ENCODE assay signal across 20 cellular contexts in genomic region chr2:96090181-96090500, GRCh38. TPM values are rescaled to one million over a fixed set of nuclear protein-coding genes. Genes with fewer than 3 reads are reported as not detected.
A peak's percentile ranks its signal among the peaks of the same experiment; 100 is the strongest.
DNase-seq lines count a peak whose midpoint lies in the region; ATAC-seq, FAIRE-seq and TF ChIP-seq lines count a peak whose summit lies in the region.
"Had no signal": no experiment of that assay in that cellular context is flagged by ENCODE, and none has a peak within 500 bp of the region (broad histone marks: within the 10 kb centered on the region; RNA-seq: fewer than 3 reads in every experiment).

No MANE protein-coding gene starts in this region.

- peaks cover 3 to 24% (median 10%) of the 10 kb centered on the region in 4 experiments for H3K4me1 ChIP-seq in H1 (replicated peaks in 1 of 4; ENCODE audit: control insufficient read depth in 3 of 4, insufficient read depth in 4 of 4, low read length in 3 of 4)

- no peaks in the 10 kb centered on the region; a peak in 1 of 7 replicates for H3K27me3 ChIP-seq in H1 (replicated peaks in 1 of 4; ENCODE audit: control insufficient read depth in 3 of 4, extremely low read depth in 1 of 4, insufficient read depth in 3 of 4, low read length in 3 of 4)

- no peak for TF ChIP-seq EP300 in H1 (IDR thresholded peaks at IDR 0.05; ENCODE audit: borderline replicate concordance in 1 of 2, low read depth in 2 of 2, low read length in 2 of 2)

- no peak for ATAC-seq in left lobe of liver
- ATAC-seq in SK-N-SH treated with all-trans-retinoic acid at 6 μM for 48 hours, result no peak; the same call in 2 of the 3 replicates

- no peak overlapping the region for H3K4ac ChIP-seq in H1 (replicated peaks; ENCODE audit: insufficient read length, low read depth, low read length)

- no peak overlapping the region for H3K56ac ChIP-seq in H1 (replicated peaks; ENCODE audit: insufficient read length, low read depth, low read length)

- H2AFZ ChIP-seq in H1 (ENCODE audit: low read length), result peak overlapping the region; percentile 89

- H3K9me3 ChIP-seq in H1 (ENCODE audit: insufficient read depth in 2 of 2, low read depth in 1 of 2, low read length in 1 of 2), result no peaks in the 10 kb centered on the region
- H3K9me3 ChIP-seq: esophagus squamous epithelium, SK-N-SH had no signal

- H3K4me2 ChIP-seq in H1 (ENCODE audit: insufficient read depth in 1 of 2, low read depth in 2 of 2, low read length in 2 of 2), result no peak overlapping the region
- H3K4me2 ChIP-seq: SK-N-SH had no signal

- no peak overlapping the region for H3K23ac ChIP-seq in H1 (ENCODE audit: insufficient read length)

- 86% methylated on average over 7 of the region's 7 CpGs; no CpG with 5 or more reads in 1 of the 2 experiments for WGBS in H1 (ENCODE audit: extremely low coverage in 1 of 2, insufficient coverage in 1 of 2, insufficient read length in 1 of 2, insufficient replicate concordance in 2 of 2, low coverage in 1 of 2, low lambda C conversion rate in 2 of 2, missing lambda C conversion rate in 1 of 2), 2 experiments

- H2BK15ac ChIP-seq in H1 (ENCODE audit: low read length), result no peak overlapping the region

- no peak overlapping the region for H3K18ac ChIP-seq in H1 (ENCODE audit: extremely low read depth, low read length)

- no peak overlapping the region for H4K91ac ChIP-seq in H1 (replicated peaks; ENCODE audit: insufficient read length, low read length)

- POLR2A ChIA-PET in H1 (lab: Charles Lee; ENCODE audit: partially characterized antibody), result no interaction called here

- no peaks in the 10 kb centered on the region for H3K23me2 ChIP-seq in H1 (ENCODE audit: low read depth, low read length)

- no peak for TF ChIP-seq POLR2A in H1 (IDR thresholded peaks at IDR 0.05; ENCODE audit: control extremely low read depth in 1 of 2, low read depth in 2 of 2, low read length in 2 of 2)

- no peak for TF ChIP-seq RAD21 in H1 (IDR thresholded peaks at IDR 0.05 in 1 of 2, conservative IDR thresholded peaks at IDR 0.05 in 1 of 2; ENCODE audit: low read depth in 2 of 2, low read length in 2 of 2)

- H3K14ac ChIP-seq in H1 (ENCODE audit: insufficient read length), result no peak overlapping the region

- H2AK5ac ChIP-seq in H1 (ENCODE audit: low read depth, low read length), result no peak overlapping the region

- no peak overlapping the region for H2BK120ac ChIP-seq in H1 (replicated peaks; ENCODE audit: low read depth, low read length)

- H3K79me2 ChIP-seq in H1 (ENCODE audit: control insufficient read depth in 1 of 2, insufficient read depth in 2 of 2, low read length in 2 of 2), result no peaks in the 10 kb centered on the region

- no peak overlapping the region for H2BK20ac ChIP-seq in H1 (ENCODE audit: low read length)

- no peaks in the 10 kb centered on the region for H4K20me1 ChIP-seq in H1 (replicated peaks in 1 of 2; ENCODE audit: control insufficient read depth in 1 of 2, insufficient read depth in 2 of 2, low read length in 2 of 2)

- DNase-seq in NCI-H1092 treated with DMSO at 0.1 percent for 48 hours (lab: John Stamatoyannopoulos, UW) (peak; percentile 23), NCI-H1092 (lab: John Stamatoyannopoulos, UW) (no peak), H1 (ENCODE audit: low read depth in 1 of 2, low spot score in 2 of 2) (peak in 1 of 2 experiments; percentile 45), left lobe of liver (ENCODE audit: low spot score) (peak; percentile 33), substantia nigra (lab: John Stamatoyannopoulos, UW) (peak in 19 of 49 donors; percentile 16 to 65 (median 28)), NCI-H524 treated with DMSO at 0.1 percent for 48 hours (lab: John Stamatoyannopoulos, UW) (no peak), germinal center (ENCODE audit: low spot score) (no peak)
- DNase-seq: DND-41; esophagus squamous epithelium; GOT3; NCI-H446 treated with DMSO at 0.1 percent for 48 hours; stimulated activated naive CD4-positive, alpha-beta T cell treated with Interleukin-2 at 50 U/mL for 16 hours had no signal

- 0 out of 2 replicates have a peak overlapping the region, but pooled peaks have one; percentile 35 for H2BK5ac ChIP-seq in H1 (ENCODE audit: low read depth, low read length)

- no peaks in the 10 kb centered on the region for H3K79me1 ChIP-seq in H1 (ENCODE audit: low read depth, low read length)

- no peak for FAIRE-seq in H1 (lab: Jason Lieb, UNC)
- FAIRE-seq: TTC549 had no signal

- CTCF ChIA-PET in H1 (lab: Charles Lee; ENCODE audit: partially characterized antibody), result interaction anchor here (1.2 to 3.0 kb wide), 8 partner anchors 10 to 84 kb away, joined by 3 to 12 read pairs (median 4); no protein-coding TSS in a partner anchor

- no peak for TF ChIP-seq CTCF in H1 (IDR thresholded peaks at IDR 0.05; ENCODE audit: control extremely low read depth in 1 of 3, insufficient read depth in 1 of 3, low read depth in 1 of 3, low read length in 3 of 3)

- peak overlapping the region; percentile 31; the same call in 1 of the 2 replicates for H2BK12ac ChIP-seq in H1 (ENCODE audit: low read depth, low read length)

- no peak overlapping the region for H3K27ac ChIP-seq in H1 (ENCODE audit: low read depth, low read length)
- peak overlapping the region; percentile 74 for H3K27ac ChIP-seq in substantia nigra (ENCODE audit: low read depth, low read length, poor library complexity, severe bottlenecking)
- H3K27ac ChIP-seq: 22Rv1, esophagus squamous epithelium had no signal

- no peak overlapping the region for H4K8ac ChIP-seq in H1 (ENCODE audit: extremely low read depth, insufficient read depth, low read length)

- H3K4me3 ChIP-seq in H1 (ENCODE audit: extremely low read depth in 1 of 4, insufficient read depth in 2 of 4, low read depth in 3 of 4, low read length in 4 of 4), result no peak overlapping the region
- H3K4me3 ChIP-seq: esophagus squamous epithelium, lung had no signal

- no peak overlapping the region for H4K5ac ChIP-seq in H1 (ENCODE audit: insufficient read length, low read depth, low read length)

- H3K36me3 ChIP-seq in H1 (ENCODE audit: control insufficient read depth in 2 of 4, insufficient read depth in 4 of 4, low read length in 3 of 4), result no peaks in the 10 kb centered on the region
- H3K36me3 ChIP-seq: esophagus squamous epithelium had no signal

- H3K9ac ChIP-seq in H1 (replicated peaks in 1 of 4; ENCODE audit: extremely low read depth in 1 of 4, low read depth in 3 of 4, low read length in 3 of 4), result no peak overlapping the region
- H3K9ac ChIP-seq: SK-N-SH had no signal

TF ChIP-seq in H1, 55 proteins besides CTCF, POLR2A, EP300 and RAD21 (continues in another document):
- TF ChIP-seq CBX5 (IDR thresholded peaks at IDR 0.05; ENCODE audit: low read depth, low read length), result no peak
- TF ChIP-seq ZNF274 (IDR thresholded peaks at IDR 0.05; ENCODE audit: borderline replicate concordance, extremely low read depth, low read length), result no peak

RNA-seq across cellular contexts. Expression of gene ADRA2B, which starts 26.2 kb away (rescaled TPM):
- 6.5 and 6.6 TPM in 2 replicates for total RNA-seq in H1 (2021; fragmentation: NEBNext Ultra II Directional; extraction: Animal tissue kit (Norgen Biotek cat#: 25700))
- polyA plus RNA-seq in H1 (2011; rRNA removed), result 5.8 and 8.3 TPM in 2 replicates
- 6.6 TPM for polyA plus RNA-seq in H1 (2011; cell fraction: cytosol; rRNA removed)
- polyA plus RNA-seq in H1 (2011; cell fraction: nucleus; rRNA removed), result 14.4 TPM
- polyA plus RNA-seq in H1 (2012, experiment 1 of 2), result 3.3 to 6.4 TPM (median 5.3 TPM) in 4 replicates
- 4.8 TPM for polyA plus RNA-seq in H1 (2012, experiment 2 of 2)
- polyA plus RNA-seq in H1 (2013, experiment 1 of 2), result 3.7 TPM
- polyA plus RNA-seq in H1 (2013, experiment 2 of 2), result 4.0 TPM
- 4.4 and 4.9 TPM in 2 replicates for polyA minus RNA-seq in H1 (2011; rRNA and poly(A)+ RNA removed)
- 6.7 TPM for polyA minus RNA-seq in H1 (2011; cell fraction: cytosol; rRNA and poly(A)+ RNA removed)
- polyA minus RNA-seq in H1 (2011; cell fraction: nucleus; rRNA and poly(A)+ RNA removed), result 6.8 TPM
- 11.4 TPM for total RNA-seq in left lobe of liver
- polyA plus RNA-seq: SK-N-SH had no signal

RNA-seq across cellular contexts. Expression of gene ASTL, which starts 48.2 kb away (rescaled TPM):
- 0.60 and 0.75 TPM in 2 replicates for total RNA-seq in H1 (2021; fragmentation: NEBNext Ultra II Directional; extraction: Animal tissue kit (Norgen Biotek cat#: 25700))
- polyA plus RNA-seq in H1 (2011; rRNA removed), result 1.4 and 2.2 TPM in 2 replicates
- polyA plus RNA-seq in H1 (2011; cell fraction: cytosol; rRNA removed), result 1.4 TPM
- polyA plus RNA-seq in H1 (2011; cell fraction: nucleus; rRNA removed), result 2.5 TPM
- polyA plus RNA-seq in H1 (2012, experiment 1 of 2), result 0.28 to 1.2 TPM (median 0.73 TPM) in 4 replicates
- polyA plus RNA-seq in H1 (2012, experiment 2 of 2), result 0.54 TPM
- 0.67 TPM for polyA plus RNA-seq in H1 (2013, experiment 1 of 2)
- 0.46 TPM for polyA plus RNA-seq in H1 (2013, experiment 2 of 2)
- 1.2 and 1.6 TPM in 2 replicates for polyA minus RNA-seq in H1 (2011; rRNA and poly(A)+ RNA removed)
- polyA minus RNA-seq in H1 (2011; cell fraction: cytosol; rRNA and poly(A)+ RNA removed), result 1.8 TPM
- polyA minus RNA-seq in H1 (2011; cell fraction: nucleus; rRNA and poly(A)+ RNA removed), result 1.8 TPM
- total RNA-seq in left lobe of liver, result not detected
- total RNA-seq: lung, neural crest cell, skeletal muscle tissue had no signal
- polyA plus RNA-seq: SK-N-SH had no signal

RNA-seq across cellular contexts. Expression of gene DUSP2, which starts 55.1 kb away (rescaled TPM):
- total RNA-seq in H1 (2021; fragmentation: NEBNext Ultra II Directional; extraction: Animal tissue kit (Norgen Biotek cat#: 25700)), result 8.7 and 10.1 TPM in 2 replicates
- 10.4 and 11.7 TPM in 2 replicates for polyA plus RNA-seq in H1 (2011; rRNA removed)
- polyA plus RNA-seq in H1 (2011; cell fraction: cytosol; rRNA removed), result 8.4 TPM
- 21.7 TPM for polyA plus RNA-seq in H1 (2011; cell fraction: nucleus; rRNA removed)
- 5.9 to 8.2 TPM (median 7.6 TPM) in 4 replicates for polyA plus RNA-seq in H1 (2012, experiment 1 of 2)
- 9.0 TPM for polyA plus RNA-seq in H1 (2012, experiment 2 of 2)
- 3.6 TPM for polyA plus RNA-seq in H1 (2013, experiment 1 of 2)
- polyA plus RNA-seq in H1 (2013, experiment 2 of 2), result 3.2 TPM
- 5.5 and 5.9 TPM in 2 replicates for polyA minus RNA-seq in H1 (2011; rRNA and poly(A)+ RNA removed)
- polyA minus RNA-seq in H1 (2011; cell fraction: cytosol; rRNA and poly(A)+ RNA removed), result 5.7 TPM
- polyA minus RNA-seq in H1 (2011; cell fraction: nucleus; rRNA and poly(A)+ RNA removed), result 26.8 TPM
- 0.98 TPM for total RNA-seq in left lobe of liver

RNA-seq across cellular contexts. Expression of gene GPAT2, which starts 55.4 kb away (rescaled TPM):
- total RNA-seq in H1 (2021; fragmentation: NEBNext Ultra II Directional; extraction: Animal tissue kit (Norgen Biotek cat#: 25700)), result 0.63 and 1.0 TPM in 2 replicates
- polyA plus RNA-seq in H1 (2011; rRNA removed), result 0.26 and 0.69 TPM in 2 replicates
- polyA plus RNA-seq in H1 (2011; cell fraction: cytosol; rRNA removed), result 0.44 TPM
- polyA plus RNA-seq in H1 (2011; cell fraction: nucleus; rRNA removed), result 2.2 TPM
- polyA plus RNA-seq in H1 (2012, experiment 1 of 2), result 0.28 to 0.81 TPM (median 0.46 TPM) in 4 replicates
- polyA plus RNA-seq in H1 (2012, experiment 2 of 2), result 0.46 TPM
- 0.51 TPM for polyA plus RNA-seq in H1 (2013, experiment 1 of 2)
- 0.42 TPM for polyA plus RNA-seq in H1 (2013, experiment 2 of 2)
- polyA minus RNA-seq in H1 (2011; rRNA and poly(A)+ RNA removed), result 0.10 and 0.66 TPM in 2 replicates
- 1.3 TPM for polyA minus RNA-seq in H1 (2011; cell fraction: cytosol; rRNA and poly(A)+ RNA removed)
- polyA minus RNA-seq in H1 (2011; cell fraction: nucleus; rRNA and poly(A)+ RNA removed), result 0.80 TPM
- 1.3 TPM for total RNA-seq in left lobe of liver
- total RNA-seq: neural crest cell, OCI-LY7 had no signal
- polyA plus RNA-seq: SK-N-SH had no signal

Comparison
In these comparisons a context has a peak if more than half of its experiments do, and no peak if none do; other contexts are left out.
1. DNase-seq: peak in NCI-H1092 treated with DMSO at 0.1 percent for 48 hours (single experiment) and left lobe of liver (single experiment); none in NCI-H1092 (single experiment), NCI-H524 treated with DMSO at 0.1 percent for 48 hours (single experiment) and germinal center (single experiment).